In genomic region chr16:3457434-3458252, GRCh38 we compare ENCODE assay signal across 1 cellular context.
TF ChIP-seq lines count a peak whose summit lies in the region.

No MANE protein-coding gene starts in this region.

TF ChIP-seq in K562, 482 proteins besides CTCF, POLR2A, EP300 and RAD21 (continues in another document):
- TF ChIP-seq GABPB1 (CRISPR knock-in tag; IDR thresholded peaks at IDR 0.05) (peak; percentile 84), EGR1 (conservative IDR thresholded peaks at IDR 0.05) (peak; percentile 74), RBM17 (IDR thresholded peaks at IDR 0.05; ENCODE audit: borderline replicate concordance, low read depth, low read length) (no peak), AFF4 (CRISPR knock-in tag; IDR thresholded peaks at IDR 0.05) (0 out of 2 replicates have a peak, but pooled peaks have one; percentile 34), ELF2 (CRISPR knock-in tag; IDR thresholded peaks at IDR 0.05) (peak; percentile 97), PCBP1 (IDR thresholded peaks at IDR 0.05; ENCODE audit: low read depth, low read length, poor library complexity, severe bottlenecking) (peak; percentile 56), ZNF431 (CRISPR knock-in tag; IDR thresholded peaks at IDR 0.05) (peak; percentile 59; the same call in 1 of the 2 replicates), ZBTB12 (CRISPR knock-in tag; IDR thresholded peaks at IDR 0.05) (0 out of 2 replicates have a peak, but pooled peaks have one; percentile 14), CCNT2 (IDR thresholded peaks at IDR 0.05; ENCODE audit: borderline replicate concordance, extremely low read depth, insufficient read length, low read depth, low read length) (peak; percentile 81), ZNF511 (CRISPR knock-in tag; IDR thresholded peaks at IDR 0.05) (peak; percentile 94), SRSF1 (IDR thresholded peaks at IDR 0.05; ENCODE audit: low read depth, low read length) (no peak), CREB3L1 (IDR thresholded peaks at IDR 0.05; ENCODE audit: borderline replicate concordance, low read depth) (peak; percentile 87), ZNF232 (CRISPR knock-in tag; IDR thresholded peaks at IDR 0.05) (0 out of 2 replicates have a peak, but pooled peaks have one; percentile 35), KAT2B (IDR thresholded peaks at IDR 0.05; ENCODE audit: low read depth, low read length) (no peak), ZBTB9 (CRISPR knock-in tag; IDR thresholded peaks at IDR 0.05) (peak; percentile 78), EHMT2 (IDR thresholded peaks at IDR 0.05) (peak; percentile 22; the same call in 1 of the 2 replicates), ZNF197 (CRISPR knock-in tag; IDR thresholded peaks at IDR 0.05; ENCODE audit: low read depth) (peak; percentile 74; the same call in 1 of the 2 replicates), TAF7 (tag; IDR thresholded peaks at IDR 0.05) (peak; percentile 38; the same call in 1 of the 2 replicates), E2F1 (CRISPR knock-in tag; IDR thresholded peaks at IDR 0.05) (peak; percentile 45; the same call in 1 of the 2 replicates), HMGN3 (IDR thresholded peaks at IDR 0.05; ENCODE audit: borderline replicate concordance, extremely low read depth, insufficient read length, low read depth, low read length) (peak; percentile 46), CBX2 (IDR thresholded peaks at IDR 0.05; ENCODE audit: insufficient read depth, low read length, poor library complexity, severe bottlenecking) (no peak), POLR2AphosphoS5 (IDR thresholded peaks at IDR 0.05; ENCODE audit: control insufficient read depth, insufficient read depth, low read depth, low read length) (peak; percentile 62; the same call in 1 of the 2 replicates), USF2 (CRISPR knock-in tag; IDR thresholded peaks at IDR 0.05) (peak; percentile 90), PATZ1 (CRISPR knock-in tag; IDR thresholded peaks at IDR 0.05; ENCODE audit: borderline replicate concordance) (no peak), CTCFL (IDR thresholded peaks at IDR 0.05; ENCODE audit: borderline replicate concordance, insufficient read depth, low read depth, low read length, poor library complexity, severe bottlenecking) (peak; percentile 69), PML (IDR thresholded peaks at IDR 0.05; ENCODE audit: low read length) (peak; percentile 49; the same call in 1 of the 2 replicates), RNF2 (IDR thresholded peaks at IDR 0.05) (peak; percentile 47), POU5F1 (IDR thresholded peaks at IDR 0.05; ENCODE audit: borderline replicate concordance, low read depth, low read length, partially characterized antibody) (no peak), ID3 (CRISPR knock-in tag; IDR thresholded peaks at IDR 0.05) (no peak), ID3 (tag; IDR thresholded peaks at IDR 0.05) (peak; percentile 65), MXI1 (IDR thresholded peaks at IDR 0.05; ENCODE audit: low read depth, low read length) (no peak), SIX5 (IDR thresholded peaks at IDR 0.05; ENCODE audit: borderline replicate concordance in 1 of 2, insufficient read depth in 1 of 2, low read depth in 1 of 2, low read length in 2 of 2) (peak; percentile 13 to 51; a peak in 2 of 4 replicates), ASH1L (IDR thresholded peaks at IDR 0.05; ENCODE audit: borderline replicate concordance, low read depth, partially characterized antibody) (no peak), FOXA3 (CRISPR knock-in tag; conservative IDR thresholded peaks at IDR 0.05 in 1 of 2, IDR thresholded peaks at IDR 0.05 in 1 of 2) (no peak), KDM5B (IDR thresholded peaks at IDR 0.05; ENCODE audit: insufficient replicate concordance, low read depth, low read length) (peak; percentile 80), VEZF1 (CRISPR knock-in tag; IDR thresholded peaks at IDR 0.05) (peak; percentile 100), PHF21A (IDR thresholded peaks at IDR 0.05; ENCODE audit: borderline replicate concordance, low read depth) (no peak)
